ENCODE assay signal across 8 cellular contexts in genomic region chr15:40906947-40907802, GRCh38. TPM values are rescaled to one million over a fixed set of nuclear protein-coding genes. Genes with fewer than 3 reads are reported as not detected.
DNase-seq lines count a peak whose midpoint lies in the region; ATAC-seq and TF ChIP-seq lines count a peak whose summit lies in the region.

No MANE protein-coding gene starts in this region.

- H3K4me1 ChIP-seq in OCI-LY3 (ENCODE audit: low read length), result peaks cover 22% of the 10 kb centered on the region
- peaks cover 56% of the 10 kb centered on the region for H3K4me1 ChIP-seq in hepatocyte (ENCODE audit: insufficient read depth)
- peaks cover 41 to 65% (median 55%) of the 10 kb centered on the region in 3 donors for H3K4me1 ChIP-seq in skeletal muscle tissue (ENCODE audit: control insufficient read depth in 3 of 3, insufficient read depth in 3 of 3, low read length in 3 of 3)

- DNase-seq in A172 (ENCODE audit: low spot score) (peak; percentile 41), hepatocyte (ENCODE audit: low spot score) (peak; percentile 52)
- DNase-seq in activated naive CD8-positive, alpha-beta T cell treated with anti-CD3 and anti-CD28 coated beads, Interleukin-2, amount 50 U/mL, for 24 hours, result peak; percentile 64

- no peaks in the 10 kb centered on the region for H3K9me3 Mint-ChIP-seq in activated naive CD8-positive, alpha-beta T cell treated with anti-CD3 and anti-CD28 coated beads, Interleukin-2, amount 50 U/mL, for 24 hours

- no peaks in the 10 kb centered on the region for H3K79me2 ChIP-seq in OCI-LY3 (ENCODE audit: low read length)
- H3K79me2 ChIP-seq in hepatocyte, result no peaks in the 10 kb centered on the region

- peak overlapping the region; percentile 63 for H3K9ac ChIP-seq in OCI-LY3 (ENCODE audit: low read length)
- H3K9ac ChIP-seq in skeletal muscle tissue (ENCODE audit: low read depth in 1 of 3, low read length in 3 of 3), result peak overlapping the region; percentile 75 to 86 (median 84)

- no peaks in the 10 kb centered on the region for H3K27me3 Mint-ChIP-seq in activated naive CD8-positive, alpha-beta T cell treated with anti-CD3 and anti-CD28 coated beads, Interleukin-2, amount 50 U/mL, for 24 hours

- H3K36me3 ChIP-seq in OCI-LY3 (replicated peaks; ENCODE audit: low read depth, low read length), result peaks cover 9% of the 10 kb centered on the region
- no peaks in the 10 kb centered on the region for H3K36me3 ChIP-seq in hepatocyte (replicated peaks; ENCODE audit: insufficient read depth, low read depth)
- H3K36me3 ChIP-seq in skeletal muscle tissue (ENCODE audit: control insufficient read depth in 3 of 3, insufficient read depth in 3 of 3, low read length in 3 of 3), result peaks cover 15 to 16% (median 16%) of the 10 kb centered on the region in 3 donors

- peak overlapping the region; percentile 75 for H3K27ac Mint-ChIP-seq in activated naive CD8-positive, alpha-beta T cell treated with anti-CD3 and anti-CD28 coated beads, Interleukin-2, amount 50 U/mL, for 24 hours

- peak overlapping the region; percentile 93 for H3K4me2 ChIP-seq in OCI-LY3 (ENCODE audit: low read length)
- peak overlapping the region; percentile 95 for H3K4me2 ChIP-seq in hepatocyte

- peak overlapping the region; percentile 76 for H3K4me3 Mint-ChIP-seq in activated naive CD8-positive, alpha-beta T cell treated with anti-CD3 and anti-CD28 coated beads, Interleukin-2, amount 50 U/mL, for 24 hours

- H3K27me3 ChIP-seq in OCI-LY3 (ENCODE audit: low read depth, low read length) (no peaks in the 10 kb centered on the region), hepatocyte (no peaks in the 10 kb centered on the region), skeletal muscle tissue (ENCODE audit: control insufficient read depth in 3 of 3, insufficient read depth in 3 of 3, low read length in 3 of 3) (no peaks in the 10 kb centered on the region)

- 72% methylated on average over 20 of the region's 23 CpGs for WGBS in hepatocyte (ENCODE audit: low lambda C conversion rate, missing lambda C conversion rate)

- no peaks in the 10 kb centered on the region for H3K9me3 ChIP-seq in OCI-LY3 (ENCODE audit: insufficient read depth, low read length)
- no peaks in the 10 kb centered on the region for H3K9me3 ChIP-seq in hepatocyte (ENCODE audit: low read depth)
- H3K9me3 ChIP-seq in skeletal muscle tissue (ENCODE audit: control insufficient read depth in 3 of 3, low read length in 3 of 3), result no peaks in the 10 kb centered on the region

- peak overlapping the region; percentile 33 for H2AFZ ChIP-seq in OCI-LY3 (ENCODE audit: low read depth, low read length)
- peak overlapping the region; percentile 69 for H2AFZ ChIP-seq in hepatocyte

- TF ChIP-seq CTCF in OCI-LY3 (IDR thresholded peaks at IDR 0.05; ENCODE audit: low read depth, low read length), result no peak
- no peak for TF ChIP-seq CTCF in hepatocyte (IDR thresholded peaks at IDR 0.05; ENCODE audit: poor library complexity)

- peaks cover 12% of the 10 kb centered on the region for H3K36me3 Mint-ChIP-seq in activated naive CD8-positive, alpha-beta T cell treated with anti-CD3 and anti-CD28 coated beads, Interleukin-2, amount 50 U/mL, for 24 hours (ENCODE audit: low read depth)

- H3K27ac ChIP-seq in OCI-LY3 (ENCODE audit: low read length) (peak overlapping the region; percentile 28), hepatocyte (peak overlapping the region; percentile 89), skeletal muscle tissue (ENCODE audit: low read depth, low read length) (peak overlapping the region; percentile 98)

- H3K9me2 ChIP-seq in hepatocyte (replicated peaks; ENCODE audit: insufficient read depth), result no peaks in the 10 kb centered on the region

- H4K20me1 ChIP-seq in OCI-LY3 (ENCODE audit: insufficient read depth, low read length), result no peaks in the 10 kb centered on the region
- peaks cover 16% of the 10 kb centered on the region for H4K20me1 ChIP-seq in hepatocyte (ENCODE audit: insufficient read depth, poor library complexity, severe bottlenecking)

- ATAC-seq in GM21390 (IDR thresholded peaks at IDR 0.05; ENCODE audit: unreplicated experiment) (peak; percentile 18), HG03342 (IDR thresholded peaks at IDR 0.05; ENCODE audit: unreplicated experiment) (no peak), HG02938 (IDR thresholded peaks at IDR 0.05; ENCODE audit: unreplicated experiment) (no peak)
- ATAC-seq in activated naive CD8-positive, alpha-beta T cell treated with anti-CD3 and anti-CD28 coated beads, Interleukin-2, amount 50 U/mL, for 24 hours, result peak; percentile 17

- H3K4me3 ChIP-seq in OCI-LY3 (ENCODE audit: low read length) (peak overlapping the region; percentile 83), hepatocyte (no peak overlapping the region), skeletal muscle tissue (ENCODE audit: low read length in 3 of 3) (peak overlapping the region; percentile 65 to 78 (median 76))

- H3K4me1 Mint-ChIP-seq in activated naive CD8-positive, alpha-beta T cell treated with anti-CD3 and anti-CD28 coated beads, Interleukin-2, amount 50 U/mL, for 24 hours, result peaks cover 21% of the 10 kb centered on the region

RNA-seq across cellular contexts. Expression of gene VPS18, which starts 12.9 kb away (rescaled TPM):
- total RNA-seq in A172 (2014; rRNA removed; shearing (Covaris generic)), result 39.7 and 41.7 TPM in 2 replicates
- 38.3 and 40.1 TPM in 2 replicates for total RNA-seq in hepatocyte
- polyA plus RNA-seq in hepatocyte, result 34.6 and 40.3 TPM in 2 replicates
- 20.9 TPM for total RNA-seq in skeletal muscle tissue

RNA-seq across cellular contexts. Expression of gene DLL4, which starts 22.0 kb away (rescaled TPM):
- total RNA-seq in A172 (2014; rRNA removed; shearing (Covaris generic)), result not detected in 2 replicates
- total RNA-seq in hepatocyte (2.3 and 2.8 TPM in 2 replicates), skeletal muscle tissue (11.5 TPM)
- 1.1 TPM in 1 of 2 replicates, not detected in the other for polyA plus RNA-seq in hepatocyte

RNA-seq across cellular contexts. Expression of gene RHOV, which starts 33.1 kb away (rescaled TPM):
- total RNA-seq in A172 (2014; rRNA removed; shearing (Covaris generic)), result 0.22 and 1.4 TPM in 2 replicates
- total RNA-seq in hepatocyte (1.2 and 1.7 TPM in 2 replicates), skeletal muscle tissue (1.0 TPM)
- polyA plus RNA-seq in hepatocyte, result 5.7 and 6.1 TPM in 2 replicates

RNA-seq across cellular contexts. Expression of gene CHAC1, which starts 46.1 kb away (rescaled TPM):
- total RNA-seq in A172 (2014; rRNA removed; shearing (Covaris generic)), result 4.7 and 5.8 TPM in 2 replicates
- total RNA-seq in hepatocyte (22.1 and 26.8 TPM in 2 replicates), skeletal muscle tissue (0.52 TPM)
- polyA plus RNA-seq in hepatocyte, result 15.6 and 16.2 TPM in 2 replicates

Comparison
In these comparisons a context has a peak if more than half of its experiments do, and no peak if none do; other contexts are left out.
1. ATAC-seq: peak in GM21390 (single experiment) and activated naive CD8-positive, alpha-beta T cell treated with anti-CD3 and anti-CD28 coated beads, Interleukin-2, amount 50 U/mL, for 24 hours (single experiment); none in HG03342 (single experiment) and HG02938 (single experiment).
2. H3K27ac ChIP-seq: peak in every context shown above with its lines; median percentile 98 in skeletal muscle tissue; 89 in hepatocyte; 28 in OCI-LY3.
3. Peak in every context shown above with its lines, with median percentiles within 50 percentile points of each other: DNase-seq.